In genomic region chr9:81596671-81597426, GRCh38 we compare ENCODE assay signal across 13 cellular contexts.
DNase-seq lines count a peak whose midpoint lies in the region; ATAC-seq and TF ChIP-seq lines count a peak whose summit lies in the region.
"Had no signal": no experiment of that assay in that cellular context is flagged by ENCODE, and none has a peak within 500 bp of the region (broad histone marks: within the 10 kb centered on the region; RNA-seq: fewer than 3 reads in every experiment).

No MANE protein-coding gene starts in this region.

- H3K9me3 Mint-ChIP-seq in stimulated activated naive CD8-positive, alpha-beta T cell treated with anti-CD3 and anti-CD28 coated beads, Interleukin-15, Interleukin-2, amounts not matched to agents 100 ng/mL and 50 ng/mL, for 24 hours = no peaks in the 10 kb centered on the region
- no peaks in the 10 kb centered on the region for H3K9me3 Mint-ChIP-seq in naive thymus-derived CD8-positive, alpha-beta T cell
- H3K9me3 Mint-ChIP-seq in nephron progenitor cell = peaks cover 9% of the 10 kb centered on the region

- H3K4me1 Mint-ChIP-seq in stimulated activated naive CD8-positive, alpha-beta T cell treated with anti-CD3 and anti-CD28 coated beads, Interleukin-15, Interleukin-2, amounts not matched to agents 100 ng/mL and 50 ng/mL, for 24 hours (ENCODE audit: low read depth) = peaks cover 28% of the 10 kb centered on the region
- peaks cover 6 to 64% (median 11%) of the 10 kb centered on the region in 4 donors for H3K4me1 Mint-ChIP-seq in naive thymus-derived CD8-positive, alpha-beta T cell
- H3K4me1 Mint-ChIP-seq in nephron progenitor cell = peaks cover 68% of the 10 kb centered on the region

- H3K36me3 Mint-ChIP-seq in stimulated activated naive CD8-positive, alpha-beta T cell treated with anti-CD3 and anti-CD28 coated beads, Interleukin-15, Interleukin-2, amounts not matched to agents 100 ng/mL and 50 ng/mL, for 24 hours (ENCODE audit: low read depth) = no peaks in the 10 kb centered on the region
- H3K36me3 Mint-ChIP-seq in naive thymus-derived CD8-positive, alpha-beta T cell = peaks cover 0 to 10% (median 0%) of the 10 kb centered on the region in 3 donors
- H3K36me3 Mint-ChIP-seq in nephron progenitor cell (ENCODE audit: low read depth) = peaks cover 95% of the 10 kb centered on the region

- TF ChIP-seq CTCF in nephron progenitor cell (IDR thresholded peaks at IDR 0.05) = no peak

- POLR2A ChIA-PET in naive thymus-derived CD8-positive, alpha-beta T cell (lab: Charles Lee) = no interaction called here

- H3K27ac Mint-ChIP-seq in stimulated activated naive CD8-positive, alpha-beta T cell treated with anti-CD3 and anti-CD28 coated beads, Interleukin-15, Interleukin-2, amounts not matched to agents 100 ng/mL and 50 ng/mL, for 24 hours = peak overlapping the region; percentile 39
- H3K27ac Mint-ChIP-seq in naive thymus-derived CD8-positive, alpha-beta T cell = peak overlapping the region in 5 of 10 donors; percentile 15 to 69 (median 23)
- H3K27ac Mint-ChIP-seq in nephron progenitor cell = no peak overlapping the region

- DNase-seq in stimulated activated naive CD8-positive, alpha-beta T cell treated with anti-CD3 and anti-CD28 coated beads, Interleukin-15, Interleukin-2, amounts not matched to agents 100 U/mL and 50 U/mL, for 24 hours = no peak
- DNase-seq in dermis blood vessel endothelial cell (peak; percentile 91), HCEC 1CT (no peak), nephron progenitor cell (no peak)
- DNase-seq in naive thymus-derived CD8-positive, alpha-beta T cell = peak in 1 of 10 donors; percentile 13
- DNase-seq: activated CD4-positive, alpha-beta T cell treated with anti-CD3 and anti-CD28 coated beads, Interleukin-2, amount 50 U/mL, for 48 hours; activated gamma-delta T cell; SIG-M5; T1000; upper lobe of left lung had no signal

- H3K27me3 Mint-ChIP-seq in stimulated activated naive CD8-positive, alpha-beta T cell treated with anti-CD3 and anti-CD28 coated beads, Interleukin-15, Interleukin-2, amounts not matched to agents 100 ng/mL and 50 ng/mL, for 24 hours = peaks cover 13% of the 10 kb centered on the region
- H3K27me3 Mint-ChIP-seq in naive thymus-derived CD8-positive, alpha-beta T cell = peaks cover 0 to 30% (median 24%) of the 10 kb centered on the region in 5 donors
- H3K27me3 Mint-ChIP-seq in nephron progenitor cell (ENCODE audit: low read depth, poor library complexity) = no peaks in the 10 kb centered on the region

- no peak for ATAC-seq in stimulated activated naive CD8-positive, alpha-beta T cell treated with anti-CD3 and anti-CD28 coated beads, Interleukin-15, Interleukin-2, amounts not matched to agents 100 U/mL and 50 U/mL, for 24 hours
- no peak for ATAC-seq in naive thymus-derived CD8-positive, alpha-beta T cell
- ATAC-seq in GM21786 (IDR thresholded peaks at IDR 0.05; ENCODE audit: unreplicated experiment) (no peak), GM18873 (IDR thresholded peaks at IDR 0.05; ENCODE audit: low FRiP score, unreplicated experiment) (no peak)

- H3K4me3 Mint-ChIP-seq in stimulated activated naive CD8-positive, alpha-beta T cell treated with anti-CD3 and anti-CD28 coated beads, Interleukin-15, Interleukin-2, amounts not matched to agents 100 ng/mL and 50 ng/mL, for 24 hours = peak overlapping the region; percentile 30
- peak overlapping the region in 7 of 10 donors; percentile 0 to 79 (median 47) for H3K4me3 Mint-ChIP-seq in naive thymus-derived CD8-positive, alpha-beta T cell
- H3K4me3 Mint-ChIP-seq in nephron progenitor cell = no peak overlapping the region
